In genomic region chr13:69485991-69486592, GRCh38 we compare ENCODE assay signal across 1 cellular context.
TF ChIP-seq lines count a peak whose summit lies in the region.

No MANE protein-coding gene starts in this region.

TF ChIP-seq in GM23338, 12 proteins besides CTCF, POLR2A, EP300 and RAD21 (continued from another document):
- no peak for TF ChIP-seq ZNF462 (CRISPR knock-in tag; IDR thresholded peaks at IDR 0.05)
TF ChIP-seq in GM23338: peak in this region for 0.
